ENCODE assay signal across 11 cellular contexts in genomic region chr3:184377882-184378445, GRCh38. TPM values are rescaled to one million over a fixed set of nuclear protein-coding genes. Genes with fewer than 3 reads are reported as not detected.
A peak's percentile ranks its signal among the peaks of the same experiment; 100 is the strongest.
DNase-seq lines count a peak whose midpoint lies in the region; ATAC-seq and TF ChIP-seq lines count a peak whose summit lies in the region.
"Had no signal": no experiment of that assay in that cellular context is flagged by ENCODE, and none has a peak within 500 bp of the region (broad histone marks: within the 10 kb centered on the region; RNA-seq: fewer than 3 reads in every experiment).

Gene THPO (minus strand): TSS chr3:184378207. CDS start chr3:184376259, 1,948 bp downstream.

- H3K4me3 ChIP-seq in esophagus squamous epithelium = no peak within 1 kb of the TSS
- peak within 1 kb of the TSS in 1 of 2 donors; percentile 49 for H3K4me3 ChIP-seq in neuronal stem cell (ENCODE audit: low read length in 2 of 2)

- H2AK5ac ChIP-seq in neuronal stem cell (ENCODE audit: low read depth, low read length) = peak within 1 kb of the TSS; percentile 95

- H3K4me1 Mint-ChIP-seq in CD4-positive, alpha-beta T cell (ENCODE audit: low read depth) = peaks cover 5% of the 10 kb centered on the region

- H4K91ac ChIP-seq in neuronal stem cell (ENCODE audit: low read depth, low read length, poor library complexity) = no peak within 1 kb of the TSS

- H3K27me3 ChIP-seq in CD4-positive, alpha-beta T cell (ENCODE audit: control insufficient read depth, insufficient read depth, low read length) = peaks cover 61% of the 10 kb centered on the region
- H3K27me3 ChIP-seq in esophagus squamous epithelium (peaks cover 0 to 94% (median 4%) of the 10 kb centered on the region in 4 donors), neuronal stem cell (ENCODE audit: control insufficient read depth in 3 of 3, insufficient read depth in 3 of 3, low read depth in 1 of 3, low read length in 3 of 3) (peaks cover 8 to 22% (median 18%) of the 10 kb centered on the region in 3 experiments)

- no peak for ATAC-seq in CD4-positive, alpha-beta T cell (ENCODE audit: poor library complexity)

- H3K18ac ChIP-seq in neuronal stem cell (ENCODE audit: low read length) = peak within 1 kb of the TSS; percentile 86

- H3K27me3 Mint-ChIP-seq in CD4-positive, alpha-beta T cell = peaks cover 59% of the 10 kb centered on the region

- peak within 1 kb of the TSS; percentile 90 for H2AFZ ChIP-seq in neuronal stem cell (ENCODE audit: low read length)

- peak within 1 kb of the TSS; percentile 87 for H3K4me3 Mint-ChIP-seq in CD4-positive, alpha-beta T cell

- H3K4me2 ChIP-seq in neuronal stem cell (ENCODE audit: insufficient read depth, low read length, poor library complexity, severe bottlenecking) = no peak within 1 kb of the TSS

- POLR2A ChIA-PET in CD4-positive, alpha-beta T cell (lab: Charles Lee) = no interaction called here

- no peak within 1 kb of the TSS for H3K4ac ChIP-seq in neuronal stem cell (ENCODE audit: low read length)

- H3K4me1 ChIP-seq in esophagus squamous epithelium (peaks cover 11 to 38% (median 11%) of the 10 kb centered on the region in 3 donors), neuronal stem cell (ENCODE audit: control insufficient read depth in 2 of 2, insufficient read depth in 1 of 2, low read depth in 1 of 2, low read length in 2 of 2) (peaks cover 26 to 41% of the 10 kb centered on the region in 2 donors)

- DNase-seq in CD4-positive, alpha-beta T cell = no peak
- peak; percentile 65 for DNase-seq in NCI-H510A (lab: John Stamatoyannopoulos, UW)
- no peak for DNase-seq in esophagus squamous epithelium (lab: John Stamatoyannopoulos, UW)
- DNase-seq in neuronal stem cell (ENCODE audit: low spot score) = no peak
- no peak for DNase-seq in D341Med (ENCODE audit: low spot score)
- no peak for DNase-seq in activated CD4-positive, CD25-positive, alpha-beta regulatory T cell (lab: John Stamatoyannopoulos, UW)
- no peak for DNase-seq in NCI-H1048 (lab: John Stamatoyannopoulos, UW)
- no peak for DNase-seq in GF-D8 (lab: John Stamatoyannopoulos, UW)
- DNase-seq: DMS 273 treated with DMSO at 0.1 percent for 48 hours had no signal

- H3K27ac Mint-ChIP-seq in CD4-positive, alpha-beta T cell = no peak within 1 kb of the TSS

- no peak for TF ChIP-seq POLR2A in esophagus squamous epithelium (IDR thresholded peaks at IDR 0.05)

- H3K9me3 Mint-ChIP-seq in CD4-positive, alpha-beta T cell = no peaks in the 10 kb centered on the region

- H2BK5ac ChIP-seq in neuronal stem cell (ENCODE audit: low read length) = peak within 1 kb of the TSS; percentile 10

- H2BK12ac ChIP-seq in neuronal stem cell (ENCODE audit: low read length) = peak within 1 kb of the TSS; percentile 78

- no peak within 1 kb of the TSS for H2BK120ac ChIP-seq in neuronal stem cell (ENCODE audit: low read depth, low read length)

- peak within 1 kb of the TSS; percentile 75 for H3K9ac ChIP-seq in neuronal stem cell (ENCODE audit: low read depth, low read length, poor library complexity)

- no peak for TF ChIP-seq CTCF in CD4-positive, alpha-beta T cell (IDR thresholded peaks at IDR 0.05)
- no peak for TF ChIP-seq CTCF in esophagus squamous epithelium (IDR thresholded peaks at IDR 0.05)

- peak within 1 kb of the TSS; percentile 84 for H4K8ac ChIP-seq in neuronal stem cell (ENCODE audit: low read depth, low read length)

- H3K27ac ChIP-seq in CD4-positive, alpha-beta T cell (ENCODE audit: low read depth, low read length) = no peak within 1 kb of the TSS
- H3K27ac ChIP-seq in esophagus squamous epithelium = peak within 1 kb of the TSS; percentile 43 to 91 (median 72)
- peak within 1 kb of the TSS; percentile 35 for H3K27ac ChIP-seq in neuronal stem cell (replicated peaks; ENCODE audit: low read length)
- H3K27ac ChIP-seq: epithelial cell of prostate, HL-60 had no signal

- H3K14ac ChIP-seq in neuronal stem cell (ENCODE audit: low read length) = no peak within 1 kb of the TSS

- H2BK15ac ChIP-seq in neuronal stem cell (ENCODE audit: low read length) = peak within 1 kb of the TSS; percentile 64

- H3K36me3 ChIP-seq in esophagus squamous epithelium = no peaks in the 10 kb centered on the region
- peaks cover 0 to 8% of the 10 kb centered on the region in 2 donors for H3K36me3 ChIP-seq in neuronal stem cell (replicated peaks in 1 of 2; ENCODE audit: control insufficient read depth in 2 of 2, insufficient read depth in 2 of 2, low read length in 2 of 2)

- no peaks in the 10 kb centered on the region for H3K79me1 ChIP-seq in neuronal stem cell (ENCODE audit: low read depth, low read length)

- H3K9me3 ChIP-seq in CD4-positive, alpha-beta T cell (ENCODE audit: control insufficient read depth, low read length) = no peaks in the 10 kb centered on the region
- H3K9me3 ChIP-seq in esophagus squamous epithelium (no peaks in the 10 kb centered on the region), neuronal stem cell (replicated peaks in 1 of 2; ENCODE audit: control insufficient read depth in 2 of 2, insufficient read depth in 1 of 2, low read depth in 1 of 2, low read length in 2 of 2) (no peaks in the 10 kb centered on the region)

- H3K23ac ChIP-seq in neuronal stem cell (ENCODE audit: low read depth, low read length, poor library complexity) = no peak within 1 kb of the TSS

- CTCF ChIA-PET in CD4-positive, alpha-beta T cell (lab: Charles Lee) = no interaction called here

- no peaks in the 10 kb centered on the region for H3K36me3 Mint-ChIP-seq in CD4-positive, alpha-beta T cell (ENCODE audit: low read depth)

- whole genome bisulfite sequencing in esophagus squamous epithelium, 2 donors = 38 to 68% methylated on average over 1 to 6 of the region's 7 CpGs
- no CpG with 5 or more reads among the region's 7 CpGs for WGBS in neuronal stem cell (ENCODE audit: extremely low coverage in 2 of 2, insufficient read length in 2 of 2, insufficient replicate concordance in 1 of 2), 2 donors

- intact Hi-C loops in CD4-positive, alpha-beta T cell (cut with DNase I, micrococcal nuclease) = no loop called here
- intact Hi-C loops in esophagus squamous epithelium (cut with DNase I) = loop anchor here (10.0 kb wide), 2 partner anchors 137 to 167 kb away; no protein-coding TSS in a partner anchor

RNA-seq across cellular contexts. Expression of gene THPO, which starts in this region (rescaled TPM):
- not detected for total RNA-seq in CD4-positive, alpha-beta T cell
- under 1 TPM in 1 of 4 donors, not detected in 3; 0.57 TPM for total RNA-seq in esophagus squamous epithelium
- 1.4 TPM for polyA plus RNA-seq in neuronal stem cell (2013, experiment 1 of 2)
- 1.7 TPM for polyA plus RNA-seq in neuronal stem cell (2013, experiment 2 of 2)
